ENCODE assay signal across 1 cellular context in genomic region chr6:33711140-33712129, GRCh38.
TF ChIP-seq lines count a peak whose summit lies in the region.

Gene UQCC2, minus strand, starts transcription at chr6:33711700. Its CDS starts 14 bp downstream, at chr6:33711686.

TF ChIP-seq in HEK293, 187 proteins besides CTCF, POLR2A, EP300 and RAD21 (continued from another document and continues in another):
- TF ChIP-seq ZBTB10 (tag by site-specific recombination; IDR thresholded peaks at IDR 0.05) (peak; percentile 92), ZNF423 (tag by site-specific recombination; IDR thresholded peaks at IDR 0.05) (no peak), BCL11A (tag by site-specific recombination; IDR thresholded peaks at IDR 0.05; ENCODE audit: low read depth) (no peak), ZBTB8A (tag by site-specific recombination; IDR thresholded peaks at IDR 0.05) (peak; percentile 84), ZNF121 (tag by site-specific recombination; IDR thresholded peaks at IDR 0.05) (no peak), ZNF112 (tag by site-specific recombination; IDR thresholded peaks at IDR 0.05) (no peak), BCL11B (tag by site-specific recombination; IDR thresholded peaks at IDR 0.05; ENCODE audit: low read depth) (no peak), ZFHX2 (tag by site-specific recombination; conservative IDR thresholded peaks at IDR 0.05) (no peak), ZNF701 (tag by site-specific recombination; IDR thresholded peaks at IDR 0.05) (no peak), ZNF473 (tag by site-specific recombination; IDR thresholded peaks at IDR 0.05) (no peak), ZNF776 (tag by site-specific recombination; IDR thresholded peaks at IDR 0.05; ENCODE audit: borderline replicate concordance) (no peak), BCL6B (tag by site-specific recombination; IDR thresholded peaks at IDR 0.05) (no peak), ZNF670 (tag by site-specific recombination; IDR thresholded peaks at IDR 0.05; ENCODE audit: low read depth) (no peak), ZNF707 (tag by site-specific recombination; IDR thresholded peaks at IDR 0.05) (no peak), MZF1 (tag by site-specific recombination; IDR thresholded peaks at IDR 0.05; ENCODE audit: borderline replicate concordance) (no peak), ELK4 (IDR thresholded peaks at IDR 0.05; ENCODE audit: borderline replicate concordance, low read depth, low read length) (no peak), MEIS1 (CRISPR knock-in tag; IDR thresholded peaks at IDR 0.05; ENCODE audit: borderline replicate concordance) (no peak), ZNF138 (tag by site-specific recombination; IDR thresholded peaks at IDR 0.05; ENCODE audit: borderline replicate concordance) (no peak), SETDB1 (IDR thresholded peaks at IDR 0.05; ENCODE audit: insufficient read length, low read length) (no peak), ZBTB48 (tag by site-specific recombination; IDR thresholded peaks at IDR 0.05) (peak; percentile 29; the same call in 1 of the 2 replicates), ZNF768 (tag by site-specific recombination; IDR thresholded peaks at IDR 0.05) (no peak), ZNF521 (tag by site-specific recombination; IDR thresholded peaks at IDR 0.05) (no peak), ZNF488 (tag by site-specific recombination; IDR thresholded peaks at IDR 0.05) (0 out of 2 replicates have a peak, but pooled peaks have one; percentile 7), ZNF596 (tag by site-specific recombination; IDR thresholded peaks at IDR 0.05) (no peak), KLF17 (tag by site-specific recombination; IDR thresholded peaks at IDR 0.05) (peak; percentile 78), MYNN (tag by site-specific recombination; IDR thresholded peaks at IDR 0.05; ENCODE audit: borderline replicate concordance) (no peak), IKZF3 (tag by site-specific recombination; IDR thresholded peaks at IDR 0.05) (0 out of 2 replicates have a peak, but pooled peaks have one; percentile 22), ZNF394 (tag by site-specific recombination; IDR thresholded peaks at IDR 0.05; ENCODE audit: borderline replicate concordance) (peak; percentile 100), ZNF658 (tag by site-specific recombination; IDR thresholded peaks at IDR 0.05) (no peak), ZNF518A (tag by site-specific recombination; conservative IDR thresholded peaks at IDR 0.05; ENCODE audit: low read depth) (0 out of 2 replicates have a peak, but pooled peaks have one; percentile 21), HOXC10 (CRISPR knock-in tag; IDR thresholded peaks at IDR 0.05) (no peak), PRDM6 (tag by site-specific recombination; IDR thresholded peaks at IDR 0.05) (no peak), ZFP69B (tag by site-specific recombination; IDR thresholded peaks at IDR 0.05) (peak; percentile 72), ZNF221 (tag by site-specific recombination; IDR thresholded peaks at IDR 0.05; ENCODE audit: borderline replicate concordance) (no peak), GLI2 (tag by site-specific recombination; IDR thresholded peaks at IDR 0.05; ENCODE audit: borderline replicate concordance, low read depth) (no peak), ZNF664 (tag by site-specific recombination; IDR thresholded peaks at IDR 0.05) (no peak), ZNF366 (tag by site-specific recombination; conservative IDR thresholded peaks at IDR 0.05) (peak; percentile 89), ZBTB6 (tag by site-specific recombination; IDR thresholded peaks at IDR 0.05) (no peak), ZNF146 (tag by site-specific recombination; IDR thresholded peaks at IDR 0.05) (no peak), REPIN1 (tag by site-specific recombination; IDR thresholded peaks at IDR 0.05; ENCODE audit: low read depth) (no peak), ZNF561 (tag by site-specific recombination; IDR thresholded peaks at IDR 0.05; ENCODE audit: borderline replicate concordance) (0 out of 2 replicates have a peak, but pooled peaks have one; percentile 28), GLIS1 (tag by site-specific recombination; IDR thresholded peaks at IDR 0.05) (0 out of 2 replicates have a peak, but pooled peaks have one; percentile 42), ZNF621 (tag by site-specific recombination; IDR thresholded peaks at IDR 0.05) (no peak), ZNF792 (tag by site-specific recombination; IDR thresholded peaks at IDR 0.05) (no peak), ZNF692 (tag by site-specific recombination; IDR thresholded peaks at IDR 0.05) (peak; percentile 88), ZNF76 (tag by site-specific recombination; IDR thresholded peaks at IDR 0.05; ENCODE audit: borderline replicate concordance, low read depth) (peak; percentile 73)
